Comparison of ENCODE assay signal across 13 cellular contexts in the genomic region with DNA sequence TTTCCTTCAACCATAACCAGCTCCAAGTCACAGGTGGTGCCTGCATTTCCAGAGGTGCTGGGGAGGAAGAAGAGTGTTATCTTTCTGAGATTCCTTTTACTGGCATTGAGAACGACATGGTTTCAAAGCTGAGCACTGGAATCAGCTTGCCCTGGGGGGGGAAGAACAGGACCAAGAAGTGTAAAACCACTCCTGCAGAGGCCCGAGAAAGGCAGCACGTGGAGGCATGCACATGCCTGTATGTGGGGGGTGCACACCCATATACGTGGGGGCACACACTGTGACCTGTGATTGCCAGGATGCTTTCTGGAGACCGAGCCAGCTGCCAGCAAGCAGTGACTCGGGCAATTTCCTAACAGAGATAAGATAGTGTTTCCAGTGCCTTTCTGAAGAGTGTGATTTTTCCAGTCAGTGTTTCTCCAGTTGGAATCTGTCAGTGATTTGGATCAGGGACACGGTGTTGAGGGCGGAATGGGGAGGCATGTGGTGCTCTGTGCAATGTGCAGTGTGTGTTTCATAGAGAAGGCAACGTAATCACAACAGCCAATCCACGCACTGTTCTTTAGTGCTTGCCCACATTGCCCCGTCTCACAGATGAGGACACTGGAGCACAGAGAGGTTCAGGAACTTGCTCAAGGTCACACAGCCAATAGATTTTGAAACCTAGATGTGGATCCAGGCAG. TPM values are rescaled to one million over a fixed set of nuclear protein-coding genes. Genes with fewer than 3 reads are reported as not detected.
DNase-seq lines count a peak whose midpoint lies in the region; ATAC-seq, FAIRE-seq and TF ChIP-seq lines count a peak whose summit lies in the region.
"Had no signal": no experiment of that assay in that cellular context is flagged by ENCODE, and none has a peak within 500 bp of the region (broad histone marks: within the 10 kb centered on the region; RNA-seq: fewer than 3 reads in every experiment).

No MANE protein-coding gene starts in this region.

- FAIRE-seq in small intestine (lab: Jason Lieb, UNC) = no peak
- FAIRE-seq: G401.6, HTR-8/SVneo had no signal

- H3K4me3 ChIP-seq in heart right ventricle (peak overlapping the region in 6 of 10 donors; percentile 48 to 59 (median 55)), small intestine (ENCODE audit: low read depth in 1 of 2, low read length in 2 of 2) (no peak overlapping the region)
- H3K4me3 ChIP-seq: testis had no signal

- H3K4me3 Mint-ChIP-seq in WTC11 = no peak overlapping the region
- no peak overlapping the region for H3K4me3 Mint-ChIP-seq in HFFc6

- intact Hi-C loops in heart right ventricle (cut with DNase I) = no loop called here

- 41 to 43% methylated on average over 11 of the region's 11 CpGs for WGBS in heart right ventricle, 2 donors
- 22 to 50% (median 41%) methylated on average over 11 of the region's 11 CpGs for WGBS in small intestine, 3 donors

- H3K36me3 ChIP-seq in heart right ventricle (peaks cover 0 to 15% (median 0%) of the 10 kb centered on the region in 9 donors), small intestine (ENCODE audit: control insufficient read depth in 2 of 2, insufficient read depth in 2 of 2, low read length in 2 of 2) (peaks cover 0 to 3% of the 10 kb centered on the region in 2 donors)

- H3K27ac Mint-ChIP-seq in WTC11 = no peak overlapping the region
- H3K27ac Mint-ChIP-seq in HFFc6 = no peak overlapping the region

- H3K36me3 Mint-ChIP-seq in WTC11 (0 out of 2 replicates have a peak, but pooled peaks cover 2% of the 10 kb centered on the region), HFFc6 (ENCODE audit: low read depth) (peaks cover 3% of the 10 kb centered on the region; the same call in 1 of the 2 replicates)

- CTCF ChIA-PET in WTC11 (lab: Charles Lee) = no interaction called here

- TF ChIP-seq CTCF in WTC11 (IDR thresholded peaks at IDR 0.05) (no peak), heart right ventricle (IDR thresholded peaks at IDR 0.05) (no peak), HFFc6 (IDR thresholded peaks at IDR 0.05) (no peak)

- POLR2A ChIA-PET in WTC11 (lab: Charles Lee) = no interaction called here

- H3K9me3 Mint-ChIP-seq in WTC11 (no peaks in the 10 kb centered on the region), HFFc6 (peaks cover 3% of the 10 kb centered on the region)

- H3K27me3 ChIP-seq in heart right ventricle (no peaks in the 10 kb centered on the region), small intestine (ENCODE audit: control insufficient read depth in 2 of 2, insufficient read depth in 2 of 2, low read length in 2 of 2) (no peaks in the 10 kb centered on the region)
- H3K27me3 ChIP-seq: testis had no signal

- H3K4me1 ChIP-seq in heart right ventricle (peaks cover 5 to 30% (median 23%) of the 10 kb centered on the region in 9 donors), small intestine (ENCODE audit: control insufficient read depth in 2 of 2, insufficient read depth in 1 of 2, low read depth in 1 of 2, low read length in 1 of 2) (peaks cover 0 to 2% of the 10 kb centered on the region in 2 donors)

- H3K27ac ChIP-seq in heart right ventricle (peak overlapping the region in 9 of 10 donors; percentile 7 to 87 (median 65)), small intestine (ENCODE audit: low read depth in 1 of 2, low read length in 1 of 2) (peak overlapping the region; percentile 43 to 62)
- H3K27ac ChIP-seq: 22Rv1 had no signal

- H3K4me1 Mint-ChIP-seq in WTC11 = peaks cover 17% of the 10 kb centered on the region
- peaks cover 16% of the 10 kb centered on the region for H3K4me1 Mint-ChIP-seq in HFFc6 (ENCODE audit: low read depth)

- DNase-seq in NOMO-1 treated with DMSO at 0.1 percent for 48 hours (lab: John Stamatoyannopoulos, UW; ENCODE audit: unreplicated experiment) = peak; percentile 38
- no peak for DNase-seq in NOMO-1 treated with dmso at 0.1 percent for 144 hours (lab: John Stamatoyannopoulos, UW; ENCODE audit: unreplicated experiment)
- DNase-seq in WTC11 (ENCODE audit: low spot score) = no peak
- DNase-seq in heart right ventricle = no peak
- DNase-seq in small intestine = peak; percentile 9
- no peak for DNase-seq in 8988T
- no peak for DNase-seq in NCI-H345 treated with DMSO at 0.1 percent for 48 hours (lab: John Stamatoyannopoulos, UW; ENCODE audit: unreplicated experiment)
- DNase-seq in HFFc6 = no peak
- DNase-seq: NCI-H2171 had no signal

- ATAC-seq in WTC11 = no peak
- ATAC-seq in heart right ventricle = peak in 4 of 8 donors; percentile 11 to 29 (median 26)

- H3K9me3 ChIP-seq in heart right ventricle = no peaks in the 10 kb centered on the region
- no peaks in the 10 kb centered on the region for H3K9me3 ChIP-seq in small intestine (ENCODE audit: control insufficient read depth, low read depth)
- H3K9me3 ChIP-seq: testis had no signal

- H3K27me3 Mint-ChIP-seq in WTC11 (ENCODE audit: low read depth) (peaks cover 12% of the 10 kb centered on the region), HFFc6 (ENCODE audit: insufficient read depth) (no peaks in the 10 kb centered on the region; the same call in 1 of the 2 replicates)

TF ChIP-seq in WTC11, 78 proteins besides CTCF, POLR2A, EP300 and RAD21:
- TF ChIP-seq ZNF121 (CRISPR knock-in tag; IDR thresholded peaks at IDR 0.05) (peak; percentile 85), GABPB1 (CRISPR knock-in tag; IDR thresholded peaks at IDR 0.05) (peak; percentile 45; the same call in 1 of the 2 replicates), FOXP1 (CRISPR knock-in tag; IDR thresholded peaks at IDR 0.05; ENCODE audit: borderline replicate concordance) (no peak), KAT7 (CRISPR knock-in tag; IDR thresholded peaks at IDR 0.05; ENCODE audit: borderline replicate concordance) (no peak)

RNA-seq across cellular contexts. Expression of gene LRRC27, which starts 4.2 kb away (rescaled TPM):
- total RNA-seq in WTC11 (2021) (4.0 to 4.6 TPM (median 4.4 TPM) in 3 replicates), heart right ventricle (1 to 10 TPM; 3.0 to 8.1 (median 4.7) TPM)
- polyA plus RNA-seq in heart right ventricle (1 to 10 TPM; 3.5 to 6.0 TPM), small intestine (10 to 100 TPM in 1 of 3 donors, 1 to 10 TPM in 2; 4.7 to 14.1 (median 7.1) TPM)
- total RNA-seq in HFFc6 (2021; fragmentation: NEBNext Ultra II Directional; extraction: Animal tissue kit (Norgen Biotek cat#: 25700)) = 1 to 10 TPM; 4.7 to 6.7 (median 6.0) TPM

RNA-seq across cellular contexts. Expression of gene STK32C, which starts 28.5 kb away (rescaled TPM):
- total RNA-seq in WTC11 (2021) (20.7 to 23.2 TPM (median 22.2 TPM) in 3 replicates), heart right ventricle (1 to 10 TPM; 2.7 to 7.7 (median 5.7) TPM)
- polyA plus RNA-seq in heart right ventricle (1 to 10 TPM; 4.7 to 8.9 TPM), small intestine (10 to 100 TPM in 1 of 3 donors, 1 to 10 TPM in 2; 3.4 to 12.0 (median 4.6) TPM)
- total RNA-seq in HFFc6 (2021; fragmentation: NEBNext Ultra II Directional; extraction: Animal tissue kit (Norgen Biotek cat#: 25700)) = 1 to 10 TPM; 5.5 to 8.3 (median 7.2) TPM

Comparison
In these comparisons a context has a peak if more than half of its experiments do, and no peak if none do; other contexts are left out.
1. DNase-seq: peak in NOMO-1 treated with DMSO at 0.1 percent for 48 hours (single experiment) and small intestine (single experiment); none in NOMO-1 treated with dmso at 0.1 percent for 144 hours (single experiment), WTC11 (single experiment), heart right ventricle (0 of 2), 8988T (single experiment), NCI-H345 treated with DMSO at 0.1 percent for 48 hours (single experiment) and HFFc6 (single experiment).
2. H3K4me3 ChIP-seq: peak in heart right ventricle (6 of 10); none in small intestine (0 of 2).